ENCODE assay signal across 8 cellular contexts in genomic region chr11:118658372-118659313, GRCh38. TPM values are rescaled to one million over a fixed set of nuclear protein-coding genes. Genes with fewer than 3 reads are reported as not detected.
DNase-seq lines count a peak whose midpoint lies in the region; ATAC-seq and TF ChIP-seq lines count a peak whose summit lies in the region.

No MANE protein-coding gene starts in this region.

- no peak for ATAC-seq in GM18511 (IDR thresholded peaks at IDR 0.05; ENCODE audit: unreplicated experiment)

- H3K27me3 ChIP-seq in rectal smooth muscle tissue (ENCODE audit: control insufficient read depth, insufficient read depth, low read length): no peaks in the 10 kb centered on the region

- no peaks in the 10 kb centered on the region for H3K4me1 ChIP-seq in rectal smooth muscle tissue (ENCODE audit: control insufficient read depth, insufficient read depth, low read length)

- H3K4me3 ChIP-seq in fibroblast of pulmonary artery (replicated peaks; ENCODE audit: low read depth, low read length) (no peak overlapping the region), rectal smooth muscle tissue (ENCODE audit: low read length) (no peak overlapping the region)

- peaks cover 16% of the 10 kb centered on the region for H3K36me3 ChIP-seq in rectal smooth muscle tissue (ENCODE audit: control insufficient read depth, insufficient read depth, low read length)

- peak overlapping the region; percentile 42 for H3K27ac ChIP-seq in rectal smooth muscle tissue (ENCODE audit: low read depth, low read length)

- peak; percentile 28 for DNase-seq in Daoy (ENCODE audit: low read depth)
- DNase-seq in RPMI8226: peak; percentile 43
- DNase-seq in fibroblast of pulmonary artery (ENCODE audit: low read depth): no peak
- no peak for DNase-seq in activated CD8-positive, alpha-beta memory T cell treated with anti-CD3 and anti-CD28 coated beads for 24 hours
- DNase-seq in dedifferentiated amniotic fluid mesenchymal stem cell (ENCODE audit: extremely low spot score): no peak
- DNase-seq in NCI-H187 treated with DMSO at 0.1 percent for 48 hours (lab: John Stamatoyannopoulos, UW): no peak

- TF ChIP-seq CTCF in fibroblast of pulmonary artery (IDR thresholded peaks at IDR 0.05; ENCODE audit: low read length, missing control alignments): peak; percentile 6

- H3K9ac ChIP-seq in rectal smooth muscle tissue (ENCODE audit: low read length): no peak overlapping the region

RNA-seq across cellular contexts. Expression of gene TREH, which starts 20.8 kb away (rescaled TPM):
- total RNA-seq in Daoy (2014; rRNA removed; shearing (Covaris generic)): not detected in 2 replicates

RNA-seq across cellular contexts. Expression of gene PHLDB1, which starts 51.2 kb away (rescaled TPM):
- total RNA-seq in Daoy (2014; rRNA removed; shearing (Covaris generic)): 36.8 and 44.7 TPM in 2 replicates

Comparison
In these comparisons a context has a peak if more than half of its experiments do, and no peak if none do; other contexts are left out.
1. DNase-seq: peak in Daoy (single experiment) and RPMI8226 (single experiment); none in fibroblast of pulmonary artery (single experiment), activated CD8-positive, alpha-beta memory T cell treated with anti-CD3 and anti-CD28 coated beads for 24 hours (single experiment), dedifferentiated amniotic fluid mesenchymal stem cell (single experiment) and NCI-H187 treated with DMSO at 0.1 percent for 48 hours (single experiment).